Comparison of ENCODE assay signal across 8 cellular contexts in genomic region chr2:85888745-85889647, GRCh38. TPM values are rescaled to one million over a fixed set of nuclear protein-coding genes. Genes with fewer than 3 reads are reported as not detected.
DNase-seq lines count a peak whose midpoint lies in the region; TF ChIP-seq lines count a peak whose summit lies in the region.

TSS of gene ST3GAL5 (minus strand) at chr2:85888990. CDS start at chr2:85888905, 85 bp downstream.

- H3F3A ChIP-seq in GM23248 (ENCODE audit: insufficient read depth): peaks cover 38% of the 10 kb centered on the region
- peaks cover 17% of the 10 kb centered on the region for H3F3A ChIP-seq in neural progenitor cell (ENCODE audit: low read depth)

- H3K9me3 Mint-ChIP-seq in neural progenitor cell: no peaks in the 10 kb centered on the region

- H3K4me3 ChIP-seq in GM23248: peak within 1 kb of the TSS; percentile 85
- H3K4me3 ChIP-seq in foreskin fibroblast (ENCODE audit: low read depth in 1 of 2, low read length in 2 of 2): peak within 1 kb of the TSS; percentile 79 to 87
- peak within 1 kb of the TSS; percentile 94 for H3K4me3 ChIP-seq in neural progenitor cell
- peak within 1 kb of the TSS; percentile 66 to 91 (median 84) for H3K4me3 ChIP-seq in subcutaneous abdominal adipose tissue (ENCODE audit: low read depth in 1 of 5, low read length in 5 of 5)

- in situ Hi-C loops in GM23248 (cut with MboI): loop anchor here (25.0 kb wide), 1 partner anchor 173 kb away; no protein-coding TSS in a partner anchor

- DNase-seq in EH (ENCODE audit: low read depth): peak; percentile 80
- DNase-seq in GM23248: peak; percentile 90
- DNase-seq in LHCN-M2 (ENCODE audit: low read depth): peak; percentile 87
- DNase-seq in SHP77 (lab: John Stamatoyannopoulos, UW): peak; percentile 77 to 83
- peak; percentile 90 for DNase-seq in activated gamma-delta T cell (lab: John Stamatoyannopoulos, UW)
- peak; percentile 79 to 93 for DNase-seq in foreskin fibroblast
- DNase-seq in neural progenitor cell (ENCODE audit: low spot score): peak; percentile 94

- H2AFZ ChIP-seq in GM23248 (peak within 1 kb of the TSS; percentile 96), neural progenitor cell (replicated peaks) (peak within 1 kb of the TSS; percentile 85)

- peaks cover 11% of the 10 kb centered on the region for H3K27me3 Mint-ChIP-seq in neural progenitor cell (ENCODE audit: insufficient read depth, low read depth)

- H3K79me2 ChIP-seq in GM23248 (ENCODE audit: insufficient read depth) (peaks cover 23% of the 10 kb centered on the region), neural progenitor cell (ENCODE audit: low read depth) (no peaks in the 10 kb centered on the region)

- H3K36me3 Mint-ChIP-seq in neural progenitor cell: no peaks in the 10 kb centered on the region

- no peaks in the 10 kb centered on the region for H4K20me1 ChIP-seq in GM23248 (ENCODE audit: insufficient read depth)
- H4K20me1 ChIP-seq in neural progenitor cell (ENCODE audit: low read depth): peaks cover 10% of the 10 kb centered on the region

- H3K4me2 ChIP-seq in GM23248 (ENCODE audit: unreplicated experiment) (peak within 1 kb of the TSS; percentile 96), neural progenitor cell (peak within 1 kb of the TSS; percentile 89)

- H3K9me2 ChIP-seq in GM23248 (ENCODE audit: insufficient read depth): no peaks in the 10 kb centered on the region

- 1% methylated on average over 48 to 54 of the region's 86 CpGs for WGBS in GM23248 (ENCODE audit: low coverage in 1 of 2, low lambda C conversion rate in 2 of 2, missing lambda C conversion rate in 2 of 2), 2 experiments

- H3K27ac ChIP-seq in GM23248: peak within 1 kb of the TSS; percentile 78
- no peak within 1 kb of the TSS for H3K27ac ChIP-seq in neural progenitor cell
- peak within 1 kb of the TSS; percentile 80 for H3K27ac ChIP-seq in subcutaneous abdominal adipose tissue (ENCODE audit: low read depth, low read length)

- H3K27me3 ChIP-seq in GM23248 (replicated peaks; ENCODE audit: insufficient read depth) (no peaks in the 10 kb centered on the region), neural progenitor cell (peaks cover 33% of the 10 kb centered on the region), subcutaneous abdominal adipose tissue (ENCODE audit: control insufficient read depth in 5 of 5, insufficient read depth in 4 of 5, low read length in 5 of 5) (no peaks in the 10 kb centered on the region)

- H3K9me3 ChIP-seq in GM23248 (ENCODE audit: low read depth): no peaks in the 10 kb centered on the region
- no peaks in the 10 kb centered on the region for H3K9me3 ChIP-seq in neural progenitor cell (ENCODE audit: low read depth)
- no peaks in the 10 kb centered on the region for H3K9me3 ChIP-seq in subcutaneous abdominal adipose tissue (ENCODE audit: control insufficient read depth in 5 of 5, low read length in 5 of 5)

- H3K36me3 ChIP-seq in GM23248 (ENCODE audit: low read depth) (no peaks in the 10 kb centered on the region), neural progenitor cell (no peaks in the 10 kb centered on the region), subcutaneous abdominal adipose tissue (ENCODE audit: control insufficient read depth in 5 of 5, insufficient read depth in 5 of 5, low read length in 5 of 5) (no peaks in the 10 kb centered on the region)

- H3K9ac ChIP-seq in GM23248 (peak within 1 kb of the TSS; percentile 79), neural progenitor cell (no peak within 1 kb of the TSS), subcutaneous abdominal adipose tissue (ENCODE audit: low read length in 5 of 5) (peak within 1 kb of the TSS; percentile 69 to 82 (median 78))

- peak within 1 kb of the TSS; percentile 89 for H3K4me3 Mint-ChIP-seq in neural progenitor cell

- TF ChIP-seq CTCF in foreskin fibroblast (IDR thresholded peaks at IDR 0.05; ENCODE audit: low read depth, low read length) (peak; percentile 53), neural progenitor cell (IDR thresholded peaks at IDR 0.05) (peak; percentile 82)

- peak within 1 kb of the TSS; percentile 82 for H3K27ac Mint-ChIP-seq in neural progenitor cell

- peaks cover 37% of the 10 kb centered on the region for H3K4me1 Mint-ChIP-seq in neural progenitor cell

- H3K4me1 ChIP-seq in GM23248 (ENCODE audit: insufficient read depth): peaks cover 51% of the 10 kb centered on the region
- H3K4me1 ChIP-seq in neural progenitor cell: peaks cover 23% of the 10 kb centered on the region
- peaks cover 3 to 65% (median 57%) of the 10 kb centered on the region in 5 donors for H3K4me1 ChIP-seq in subcutaneous abdominal adipose tissue (ENCODE audit: control insufficient read depth in 5 of 5, insufficient read depth in 5 of 5, low read length in 5 of 5)

RNA-seq across cellular contexts. Expression of gene ST3GAL5, which starts in this region (rescaled TPM):
- 21.0 and 27.2 TPM in 2 replicates for total RNA-seq in GM23248 (2014; rRNA removed; shearing (Covaris generic))
- 16.4 and 18.7 TPM in 2 replicates for polyA plus RNA-seq in GM23248 (2016; fragmentation: Nextera tagmentation; extraction: Ambion mirVana)
- 34.4 and 55.0 TPM in 2 replicates for total RNA-seq in LHCN-M2 (2014; rRNA removed)
- 13.2 TPM for polyA plus RNA-seq in LHCN-M2 (2012)
- 9.7 and 9.9 TPM in 2 replicates for total RNA-seq in neural progenitor cell (ENCODE audit: low replicate concordance)
